In genomic region chr3:5016218-5017161, GRCh38 we compare ENCODE assay signal across 1 cellular context.
TF ChIP-seq lines count a peak whose summit lies in the region.

No MANE protein-coding gene starts in this region.

TF ChIP-seq in K562, 482 proteins besides CTCF, POLR2A, EP300 and RAD21 (continued from another document and continues in another):
- TF ChIP-seq RERE (CRISPR knock-in tag; IDR thresholded peaks at IDR 0.05; ENCODE audit: borderline replicate concordance) (no peak), CREB5 (CRISPR knock-in tag; IDR thresholded peaks at IDR 0.05) (0 out of 2 replicates have a peak, but pooled peaks have one; percentile 20), NCOA2 (IDR thresholded peaks at IDR 0.05; ENCODE audit: partially characterized antibody in 2 of 2) (no peak), ETV1 (tag; conservative IDR thresholded peaks at IDR 0.05; ENCODE audit: low read depth) (peak; percentile 97), STAT5A (IDR thresholded peaks at IDR 0.05; ENCODE audit: borderline replicate concordance, low read length) (peak; percentile 86), MCM7 (IDR thresholded peaks at IDR 0.05) (no peak), ZNF707 (CRISPR knock-in tag; conservative IDR thresholded peaks at IDR 0.05) (no peak), KDM1A (IDR thresholded peaks at IDR 0.05) (no peak), NEUROD1 (IDR thresholded peaks at IDR 0.05; ENCODE audit: borderline replicate concordance, low read depth, low read length, partially characterized antibody) (peak; percentile 93), FOXK1 (CRISPR knock-in tag; IDR thresholded peaks at IDR 0.05; ENCODE audit: borderline replicate concordance) (no peak), ZNF354B (CRISPR knock-in tag; IDR thresholded peaks at IDR 0.05) (0 out of 2 replicates have a peak, but pooled peaks have one; percentile 43), NR4A1 (CRISPR knock-in tag; IDR thresholded peaks at IDR 0.05) (no peak; the same call in 1 of the 2 replicates), NR4A1 (tag; IDR thresholded peaks at IDR 0.05) (peak; percentile 69), OTX1 (CRISPR knock-in tag; IDR thresholded peaks at IDR 0.05) (no peak), ZNF644 (tag; IDR thresholded peaks at IDR 0.05; ENCODE audit: low read depth) (peak; percentile 69; the same call in 1 of the 2 replicates), ILF3 (IDR thresholded peaks at IDR 0.05; ENCODE audit: borderline replicate concordance) (no peak), ID3 (CRISPR knock-in tag; IDR thresholded peaks at IDR 0.05) (no peak), ID3 (tag; IDR thresholded peaks at IDR 0.05) (peak; percentile 42; the same call in 1 of the 2 replicates), TFAM (CRISPR knock-in tag; conservative IDR thresholded peaks at IDR 0.05) (no peak), E2F8 (IDR thresholded peaks at IDR 0.05; ENCODE audit: low read depth, partially characterized antibody) (peak; percentile 71), CHAMP1 (IDR thresholded peaks at IDR 0.05) (no peak), PHF21A (IDR thresholded peaks at IDR 0.05; ENCODE audit: borderline replicate concordance, low read depth) (no peak), CBX5 (IDR thresholded peaks at IDR 0.05; ENCODE audit: borderline replicate concordance, low read depth) (peak; percentile 82), HCFC1 (IDR thresholded peaks at IDR 0.05; ENCODE audit: low read depth, low read length) (peak; percentile 8; the same call in 1 of the 2 replicates), CHCHD3 (CRISPR knock-in tag; IDR thresholded peaks at IDR 0.05) (no peak), ZNF12 (CRISPR knock-in tag; IDR thresholded peaks at IDR 0.05) (no peak), TAF1 (IDR thresholded peaks at IDR 0.05; ENCODE audit: control insufficient read depth, extremely low read depth, insufficient read depth, low read length, severe bottlenecking) (peak; percentile 44), RCOR1 (IDR thresholded peaks at IDR 0.05; ENCODE audit: borderline replicate concordance in 1 of 2, low read depth in 2 of 2, low read length in 2 of 2) (peak; percentile 83 to 99; a peak in 3 of 4 replicates), HNRNPL (IDR thresholded peaks at IDR 0.05; ENCODE audit: low read depth, low read length) (no peak), CREBBP (IDR thresholded peaks at IDR 0.05; ENCODE audit: low read depth, low read length) (no peak), DNMT1 (IDR thresholded peaks at IDR 0.05) (no peak)
- TF ChIP-seq, protein P1, sequence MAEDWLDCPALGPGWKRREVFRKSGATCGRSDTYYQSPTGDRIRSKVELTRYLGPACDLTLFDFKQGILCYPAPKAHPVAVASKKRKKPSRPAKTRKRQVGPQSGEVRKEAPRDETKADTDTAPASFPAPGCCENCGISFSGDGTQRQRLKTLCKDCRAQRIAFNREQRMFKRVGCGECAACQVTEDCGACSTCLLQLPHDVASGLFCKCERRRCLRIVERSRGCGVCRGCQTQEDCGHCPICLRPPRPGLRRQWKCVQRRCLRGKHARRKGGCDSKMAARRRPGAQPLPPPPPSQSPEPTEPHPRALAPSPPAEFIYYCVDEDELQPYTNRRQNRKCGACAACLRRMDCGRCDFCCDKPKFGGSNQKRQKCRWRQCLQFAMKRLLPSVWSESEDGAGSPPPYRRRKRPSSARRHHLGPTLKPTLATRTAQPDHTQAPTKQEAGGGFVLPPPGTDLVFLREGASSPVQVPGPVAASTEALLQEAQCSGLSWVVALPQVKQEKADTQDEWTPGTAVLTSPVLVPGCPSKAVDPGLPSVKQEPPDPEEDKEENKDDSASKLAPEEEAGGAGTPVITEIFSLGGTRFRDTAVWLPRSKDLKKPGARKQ (CRISPR knock-in tag; IDR thresholded peaks at IDR 0.05): no peak
- TF ChIP-seq, protein P2, sequence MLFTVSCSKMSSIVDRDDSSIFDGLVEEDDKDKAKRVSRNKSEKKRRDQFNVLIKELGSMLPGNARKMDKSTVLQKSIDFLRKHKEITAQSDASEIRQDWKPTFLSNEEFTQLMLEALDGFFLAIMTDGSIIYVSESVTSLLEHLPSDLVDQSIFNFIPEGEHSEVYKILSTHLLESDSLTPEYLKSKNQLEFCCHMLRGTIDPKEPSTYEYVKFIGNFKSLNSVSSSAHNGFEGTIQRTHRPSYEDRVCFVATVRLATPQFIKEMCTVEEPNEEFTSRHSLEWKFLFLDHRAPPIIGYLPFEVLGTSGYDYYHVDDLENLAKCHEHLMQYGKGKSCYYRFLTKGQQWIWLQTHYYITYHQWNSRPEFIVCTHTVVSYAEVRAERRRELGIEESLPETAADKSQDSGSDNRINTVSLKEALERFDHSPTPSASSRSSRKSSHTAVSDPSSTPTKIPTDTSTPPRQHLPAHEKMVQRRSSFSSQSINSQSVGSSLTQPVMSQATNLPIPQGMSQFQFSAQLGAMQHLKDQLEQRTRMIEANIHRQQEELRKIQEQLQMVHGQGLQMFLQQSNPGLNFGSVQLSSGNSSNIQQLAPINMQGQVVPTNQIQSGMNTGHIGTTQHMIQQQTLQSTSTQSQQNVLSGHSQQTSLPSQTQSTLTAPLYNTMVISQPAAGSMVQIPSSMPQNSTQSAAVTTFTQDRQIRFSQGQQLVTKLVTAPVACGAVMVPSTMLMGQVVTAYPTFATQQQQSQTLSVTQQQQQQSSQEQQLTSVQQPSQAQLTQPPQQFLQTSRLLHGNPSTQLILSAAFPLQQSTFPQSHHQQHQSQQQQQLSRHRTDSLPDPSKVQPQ (CRISPR knock-in tag; IDR thresholded peaks at IDR 0.05; ENCODE audit: borderline replicate concordance): no peak
- TF ChIP-seq, protein P3, sequence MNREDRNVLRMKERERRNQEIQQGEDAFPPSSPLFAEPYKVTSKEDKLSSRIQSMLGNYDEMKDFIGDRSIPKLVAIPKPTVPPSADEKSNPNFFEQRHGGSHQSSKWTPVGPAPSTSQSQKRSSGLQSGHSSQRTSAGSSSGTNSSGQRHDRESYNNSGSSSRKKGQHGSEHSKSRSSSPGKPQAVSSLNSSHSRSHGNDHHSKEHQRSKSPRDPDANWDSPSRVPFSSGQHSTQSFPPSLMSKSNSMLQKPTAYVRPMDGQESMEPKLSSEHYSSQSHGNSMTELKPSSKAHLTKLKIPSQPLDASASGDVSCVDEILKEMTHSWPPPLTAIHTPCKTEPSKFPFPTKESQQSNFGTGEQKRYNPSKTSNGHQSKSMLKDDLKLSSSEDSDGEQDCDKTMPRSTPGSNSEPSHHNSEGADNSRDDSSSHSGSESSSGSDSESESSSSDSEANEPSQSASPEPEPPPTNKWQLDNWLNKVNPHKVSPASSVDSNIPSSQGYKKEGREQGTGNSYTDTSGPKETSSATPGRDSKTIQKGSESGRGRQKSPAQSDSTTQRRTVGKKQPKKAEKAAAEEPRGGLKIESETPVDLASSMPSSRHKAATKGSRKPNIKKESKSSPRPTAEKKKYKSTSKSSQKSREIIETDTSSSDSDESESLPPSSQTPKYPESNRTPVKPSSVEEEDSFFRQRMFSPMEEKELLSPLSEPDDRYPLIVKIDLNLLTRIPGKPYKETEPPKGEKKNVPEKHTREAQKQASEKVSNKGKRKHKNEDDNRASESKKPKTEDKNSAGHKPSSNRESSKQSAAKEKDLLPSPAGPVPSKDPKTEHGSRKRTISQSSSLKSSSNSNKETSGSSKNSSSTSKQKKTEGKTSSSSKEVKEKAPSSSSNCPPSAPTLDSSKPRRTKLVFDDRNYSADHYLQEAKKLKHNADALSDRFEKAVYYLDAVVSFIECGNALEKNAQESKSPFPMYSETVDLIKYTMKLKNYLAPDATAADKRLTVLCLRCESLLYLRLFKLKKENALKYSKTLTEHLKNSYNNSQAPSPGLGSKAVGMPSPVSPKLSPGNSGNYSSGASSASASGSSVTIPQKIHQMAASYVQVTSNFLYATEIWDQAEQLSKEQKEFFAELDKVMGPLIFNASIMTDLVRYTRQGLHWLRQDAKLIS (CRISPR knock-in tag; IDR thresholded peaks at IDR 0.05): no peak
- TF ChIP-seq, protein P4, sequence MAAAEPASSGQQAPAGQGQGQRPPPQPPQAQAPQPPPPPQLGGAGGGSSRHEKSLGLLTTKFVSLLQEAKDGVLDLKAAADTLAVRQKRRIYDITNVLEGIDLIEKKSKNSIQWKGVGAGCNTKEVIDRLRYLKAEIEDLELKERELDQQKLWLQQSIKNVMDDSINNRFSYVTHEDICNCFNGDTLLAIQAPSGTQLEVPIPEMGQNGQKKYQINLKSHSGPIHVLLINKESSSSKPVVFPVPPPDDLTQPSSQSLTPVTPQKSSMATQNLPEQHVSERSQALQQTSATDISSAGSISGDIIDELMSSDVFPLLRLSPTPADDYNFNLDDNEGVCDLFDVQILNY (CRISPR knock-in tag; IDR thresholded peaks at IDR 0.05): no peak
